ENCODE assay signal across 9 cellular contexts in the genomic region with DNA sequence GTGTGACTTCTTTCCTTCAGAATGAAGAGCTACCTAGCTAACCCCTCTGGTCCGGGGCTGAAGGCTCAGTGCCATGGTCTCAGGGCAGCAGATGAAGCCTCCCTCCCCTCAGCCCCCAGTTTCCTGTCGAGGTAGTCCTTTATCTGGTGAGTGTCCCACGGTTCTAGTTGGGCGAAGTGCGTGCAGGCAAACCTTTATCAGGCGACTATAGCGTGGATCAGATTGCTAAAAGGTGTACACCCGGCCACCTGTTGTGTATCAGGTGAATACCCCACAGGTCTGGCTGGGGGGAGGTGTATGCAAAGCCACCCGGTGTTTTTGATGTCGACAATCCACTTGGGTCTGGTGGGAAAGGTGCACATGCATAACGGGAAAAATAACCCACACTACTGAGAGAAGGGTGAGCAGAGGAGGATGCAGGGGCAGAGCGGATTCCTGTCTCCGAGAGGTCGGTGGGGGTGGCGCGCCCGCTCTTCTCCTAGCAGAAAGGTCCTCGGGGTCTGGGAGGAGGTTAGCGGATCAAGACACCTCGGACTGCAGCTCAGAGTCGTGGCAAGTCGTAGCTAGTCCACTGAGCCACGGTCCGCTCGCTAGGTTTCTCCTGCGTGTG. TPM values are rescaled to one million over a fixed set of nuclear protein-coding genes. Genes with fewer than 3 reads are reported as not detected.
DNase-seq lines count a peak whose midpoint lies in the region; ATAC-seq and TF ChIP-seq lines count a peak whose summit lies in the region.
"Had no signal": no experiment of that assay in that cellular context is flagged by ENCODE, and none has a peak within 500 bp of the region (broad histone marks: within the 10 kb centered on the region; RNA-seq: fewer than 3 reads in every experiment).

No MANE protein-coding gene starts in this region.

- H3K9ac ChIP-seq in HUES6 (ENCODE audit: low read length) = peak overlapping the region; percentile 63

- H3K27me3 ChIP-seq in HUES6 (ENCODE audit: control insufficient read depth, insufficient read depth, low read length) = peaks cover 6% of the 10 kb centered on the region; the same call in 1 of the 2 replicates
- no peaks in the 10 kb centered on the region for H3K27me3 ChIP-seq in foreskin keratinocyte

- H3K4me3 ChIP-seq in HUES6 (ENCODE audit: low read depth, low read length) = peak overlapping the region; percentile 91

- peak overlapping the region; percentile 93 for H3K27ac Mint-ChIP-seq in activated CD8-positive, alpha-beta memory T cell treated with anti-CD3 and anti-CD28 coated beads, Interleukin-2, amount 10 ng/mL, durations not matched to agents 7 days and 5 days

- peak; percentile 17 for DNase-seq in AG20443 (ENCODE audit: low spot score)
- DNase-seq in activated CD8-positive, alpha-beta memory T cell treated with anti-CD3 and anti-CD28 coated beads, Interleukin-2, amount 10 ng/mL, durations not matched to agents 7 days and 5 days = peak; percentile 61
- no peak for DNase-seq in foreskin keratinocyte
- DNase-seq in pons (ENCODE audit: low spot score) = peak; percentile 17
- DNase-seq in KG1 (lab: John Stamatoyannopoulos, UW) = no peak
- DNase-seq in SKM-1 (lab: John Stamatoyannopoulos, UW; ENCODE audit: unreplicated experiment) = no peak

- peak overlapping the region; percentile 93 for H3K4me3 Mint-ChIP-seq in activated CD8-positive, alpha-beta memory T cell treated with anti-CD3 and anti-CD28 coated beads, Interleukin-2, amount 10 ng/mL, durations not matched to agents 7 days and 5 days

- no peaks in the 10 kb centered on the region for H3K9me3 ChIP-seq in HUES6 (ENCODE audit: control insufficient read depth, insufficient read depth, low read depth, low read length)

- H3K9me3 Mint-ChIP-seq in activated CD8-positive, alpha-beta memory T cell treated with anti-CD3 and anti-CD28 coated beads, Interleukin-2, amount 10 ng/mL, durations not matched to agents 7 days and 5 days (ENCODE audit: low read depth) = no peaks in the 10 kb centered on the region

- no peak for TF ChIP-seq CTCF in foreskin keratinocyte (conservative IDR thresholded peaks at IDR 0.05)

- H3K36me3 ChIP-seq in HUES6 (ENCODE audit: control insufficient read depth, insufficient read depth, low read length) = peaks cover 14% of the 10 kb centered on the region

- H3K4me1 ChIP-seq in HUES6 (ENCODE audit: control insufficient read depth, insufficient read depth, low read length) = peaks cover 5% of the 10 kb centered on the region; the same call in 1 of the 2 replicates
- peaks cover 4% of the 10 kb centered on the region for H3K4me1 ChIP-seq in foreskin keratinocyte

- H3K27ac ChIP-seq in HUES6 (ENCODE audit: low read depth, low read length) (no peak overlapping the region), foreskin keratinocyte (peak overlapping the region; percentile 38)

- peaks cover 22% of the 10 kb centered on the region for H3K36me3 Mint-ChIP-seq in activated CD8-positive, alpha-beta memory T cell treated with anti-CD3 and anti-CD28 coated beads, Interleukin-2, amount 10 ng/mL, durations not matched to agents 7 days and 5 days

- CTCF ChIA-PET in activated CD8-positive, alpha-beta memory T cell treated with anti-CD3 and anti-CD28 coated beads, Interleukin-2, amount 10 ng/mL, durations not matched to agents 7 days and 5 days (lab: Charles Lee) = interaction anchor here (1.7 to 5.1 kb wide), 3 partner anchors 9 to 96 kb away, joined by 6 to 44 read pairs (median 17); a partner anchor contains a TSS

- ATAC-seq in GM19351 (IDR thresholded peaks at IDR 0.05; ENCODE audit: unreplicated experiment) (peak; percentile 2), foreskin keratinocyte (peak; percentile 16)
- ATAC-seq in activated CD8-positive, alpha-beta memory T cell treated with anti-CD3 and anti-CD28 coated beads, Interleukin-2, amount 10 ng/mL, durations not matched to agents 7 days and 5 days = peak; percentile 12

- H3K4me1 Mint-ChIP-seq in activated CD8-positive, alpha-beta memory T cell treated with anti-CD3 and anti-CD28 coated beads, Interleukin-2, amount 10 ng/mL, durations not matched to agents 7 days and 5 days = peaks cover 72% of the 10 kb centered on the region

- H3K27me3 Mint-ChIP-seq in activated CD8-positive, alpha-beta memory T cell treated with anti-CD3 and anti-CD28 coated beads, Interleukin-2, amount 10 ng/mL, durations not matched to agents 7 days and 5 days = no peaks in the 10 kb centered on the region

RNA-seq across cellular contexts. Expression of a gene that starts 0.5 kb away (rescaled TPM):
- 10 to 100 TPM; 28.2 to 55.2 TPM for total RNA-seq in activated CD8-positive, alpha-beta memory T cell treated with anti-CD3 and anti-CD28 coated beads, Interleukin-2, amount 10 ng/mL, durations not matched to agents 7 days and 5 days
- 6.4 and 6.9 TPM in 2 replicates for total RNA-seq in foreskin keratinocyte
- 1.0 TPM in 2 replicates for polyA plus RNA-seq in foreskin keratinocyte

RNA-seq across cellular contexts. Expression of a gene that starts 5.9 kb away (rescaled TPM):
- 100 to 1,000 TPM; 166 to 249 TPM for total RNA-seq in activated CD8-positive, alpha-beta memory T cell treated with anti-CD3 and anti-CD28 coated beads, Interleukin-2, amount 10 ng/mL, durations not matched to agents 7 days and 5 days
- total RNA-seq in foreskin keratinocyte = 336 and 352 TPM in 2 replicates
- 493 and 498 TPM in 2 replicates for polyA plus RNA-seq in foreskin keratinocyte

RNA-seq across cellular contexts. Expression of a gene that starts 6.1 kb away (rescaled TPM):
- not detected for total RNA-seq in activated CD8-positive, alpha-beta memory T cell treated with anti-CD3 and anti-CD28 coated beads, Interleukin-2, amount 10 ng/mL, durations not matched to agents 7 days and 5 days
- not detected in 2 replicates for total RNA-seq in foreskin keratinocyte
- not detected in 2 replicates for polyA plus RNA-seq in foreskin keratinocyte
- total RNA-seq: myocyte had no signal

RNA-seq across cellular contexts. Expression of a gene that starts 29.9 kb away (rescaled TPM):
- 100 to 1,000 TPM; 126 to 128 TPM for total RNA-seq in activated CD8-positive, alpha-beta memory T cell treated with anti-CD3 and anti-CD28 coated beads, Interleukin-2, amount 10 ng/mL, durations not matched to agents 7 days and 5 days
- total RNA-seq in foreskin keratinocyte = 32.6 and 36.4 TPM in 2 replicates
- polyA plus RNA-seq in foreskin keratinocyte = 44.5 and 50.0 TPM in 2 replicates

Comparison
In these comparisons a context has a peak if more than half of its experiments do, and no peak if none do; other contexts are left out.
1. DNase-seq: peak in AG20443 (single experiment), activated CD8-positive, alpha-beta memory T cell treated with anti-CD3 and anti-CD28 coated beads, Interleukin-2, amount 10 ng/mL, durations not matched to agents 7 days and 5 days (single experiment) and pons (single experiment); none in foreskin keratinocyte (0 of 2), KG1 (single experiment) and SKM-1 (single experiment).
2. Peak in every context shown above with its lines, with median percentiles within 50 percentile points of each other: ATAC-seq.